31 cellular contexts compared by ENCODE assay signal in genomic region chr11:91731051-91731450, GRCh38.
"Had no signal": no experiment of that assay in that cellular context is flagged by ENCODE, and none has a peak within 500 bp of the region (broad histone marks: within the 10 kb centered on the region; RNA-seq: fewer than 3 reads in every experiment).

No MANE protein-coding gene starts in this region.

- H3K36me3 ChIP-seq: left lung, lower lobe of right lung, pancreas, prostate gland, thyroid gland, WERI-Rb-1 had no signal

- H3K27ac Mint-ChIP-seq: activated CD4-positive, alpha-beta memory T cell treated with anti-CD3 and anti-CD28 coated beads, Interleukin-2, amount 10 ng/mL, durations not matched to agents 7 days and 5 days; activated CD4-positive, alpha-beta T cell treated with anti-CD3 and anti-CD28 coated beads, Interleukin-2, amount 10 ng/mL, durations not matched to agents 7 days and 5 days; activated naive CD4-positive, alpha-beta T cell treated with anti-CD3 and anti-CD28 coated beads, Interleukin-2, amount 10 ng/mL, durations not matched to agents 7 days and 5 days; activated T-cell treated with anti-CD3 and anti-CD28 coated beads, Interleukin-2, amount 50 U/mL, for 24 hours; effector memory CD8-positive, alpha-beta T cell; immature natural killer cell; nephron; stimulated activated memory B cell treated with anti-CD40 and anti-IgM and Interleukin-4, amounts not matched to agents 10 μg/mL and 1 μg/mL and 100 μg/mL, for 72 hours; stimulated activated naive CD8-positive, alpha-beta T cell treated with anti-CD3 and anti-CD28 coated beads, Interleukin-15, amount 100 ng/mL, for 72 hours; T-helper 17 cell had no signal

- H3K4me1 ChIP-seq: left lung, lower lobe of right lung, pancreas, prostate gland, thyroid gland had no signal

- H3K27me3 Mint-ChIP-seq: activated CD4-positive, alpha-beta memory T cell treated with anti-CD3 and anti-CD28 coated beads, Interleukin-2, amount 10 ng/mL, durations not matched to agents 7 days and 5 days; activated CD4-positive, alpha-beta T cell treated with anti-CD3 and anti-CD28 coated beads, Interleukin-2, amount 10 ng/mL, durations not matched to agents 7 days and 5 days; activated naive CD4-positive, alpha-beta T cell treated with anti-CD3 and anti-CD28 coated beads, Interleukin-2, amount 10 ng/mL, durations not matched to agents 7 days and 5 days; activated T-cell treated with anti-CD3 and anti-CD28 coated beads, Interleukin-2, amount 50 U/mL, for 24 hours; effector memory CD8-positive, alpha-beta T cell; stimulated activated memory B cell treated with anti-CD40 and anti-IgM and Interleukin-4, amounts not matched to agents 10 μg/mL and 1 μg/mL and 100 μg/mL, for 72 hours; stimulated activated naive CD8-positive, alpha-beta T cell treated with anti-CD3 and anti-CD28 coated beads, Interleukin-15, amount 100 ng/mL, for 72 hours; T-helper 17 cell had no signal

- H3K36me3 Mint-ChIP-seq: activated naive CD4-positive, alpha-beta T cell treated with anti-CD3 and anti-CD28 coated beads, Interleukin-2, amount 10 ng/mL, durations not matched to agents 7 days and 5 days; immature natural killer cell; stimulated activated memory B cell treated with anti-CD40 and anti-IgM and Interleukin-4, amounts not matched to agents 10 μg/mL and 1 μg/mL and 100 μg/mL, for 72 hours had no signal

- ATAC-seq: effector memory CD8-positive, alpha-beta T cell; esophagus mucosa; left lung; lower lobe of right lung; pancreas; sciatic nerve; stimulated activated memory B cell treated with anti-CD40 and anti-IgM and Interleukin-4, amounts not matched to agents 10 μg/mL and 1 μg/mL and 100 μg/mL, for 72 hours; stimulated activated naive CD8-positive, alpha-beta T cell treated with anti-CD3 and anti-CD28 coated beads, Interleukin-15, amount 100 ng/mL, for 72 hours; T-helper 17 cell had no signal

- H3K4me3 Mint-ChIP-seq: activated CD4-positive, alpha-beta memory T cell treated with anti-CD3 and anti-CD28 coated beads, Interleukin-2, amount 10 ng/mL, durations not matched to agents 7 days and 5 days; activated CD4-positive, alpha-beta T cell treated with anti-CD3 and anti-CD28 coated beads, Interleukin-2, amount 10 ng/mL, durations not matched to agents 7 days and 5 days; activated naive CD4-positive, alpha-beta T cell treated with anti-CD3 and anti-CD28 coated beads, Interleukin-2, amount 10 ng/mL, durations not matched to agents 7 days and 5 days; activated T-cell treated with anti-CD3 and anti-CD28 coated beads, Interleukin-2, amount 50 U/mL, for 24 hours; effector memory CD8-positive, alpha-beta T cell; immature natural killer cell; nephron; stimulated activated memory B cell treated with anti-CD40 and anti-IgM and Interleukin-4, amounts not matched to agents 10 μg/mL and 1 μg/mL and 100 μg/mL, for 72 hours; stimulated activated naive CD8-positive, alpha-beta T cell treated with anti-CD3 and anti-CD28 coated beads, Interleukin-15, amount 100 ng/mL, for 72 hours; T-helper 17 cell had no signal

- H3K9me3 ChIP-seq: lower lobe of right lung, pancreas, prostate gland, thyroid gland had no signal

- DNase-seq: activated CD4-positive, alpha-beta memory T cell treated with anti-CD3 and anti-CD28 coated beads, Interleukin-2, amount 10 ng/mL, durations not matched to agents 7 days and 5 days; activated CD4-positive, alpha-beta T cell treated with anti-CD3 and anti-CD28 coated beads, Interleukin-2, amount 10 ng/mL, durations not matched to agents 7 days and 5 days; activated CD4-positive, CD25-positive, alpha-beta regulatory T cell treated with anti-CD3 and anti-CD28 coated beads, Interleukin-2, amount 50 U/mL, for 72 hours; activated CD8-positive, alpha-beta memory T cell treated with anti-CD3 and anti-CD28 coated beads, Interleukin-2, amount 50 U/mL, for 48 hours; activated gamma-delta T cell; activated naive CD4-positive, alpha-beta T cell treated with anti-CD3 and anti-CD28 coated beads, Interleukin-2, amount 10 ng/mL, durations not matched to agents 7 days and 5 days; activated T-cell treated with anti-CD3 and anti-CD28 coated beads, Interleukin-2, amount 50 U/mL, for 24 hours; amniotic stem cell; caudate nucleus; cortex of kidney; effector memory CD8-positive, alpha-beta T cell; foreskin fibroblast; head of caudate nucleus; hypothalamus; immature natural killer cell; left lung; lower lobe of right lung; pancreas; retina; stimulated activated CD4-positive, alpha-beta T cell treated with anti-CD3 and anti-CD28 coated beads, Interleukin-4, amount 100 ng/mL, for 24 hours; stimulated activated naive CD8-positive, alpha-beta T cell treated with anti-CD3 and anti-CD28 coated beads, Interleukin-15, amount 100 ng/mL, for 72 hours; T-helper 17 cell; T1000; thyroid gland; WERI-Rb-1 had no signal

- H3K27ac ChIP-seq: left lung, lower lobe of right lung, pancreas, prostate gland, skin epidermis, thyroid gland, WERI-Rb-1 had no signal

- H3K4me3 ChIP-seq: left lung, lower lobe of right lung, pancreas, prostate gland, skin epidermis, thyroid gland had no signal

- H3K4me1 Mint-ChIP-seq: activated CD4-positive, alpha-beta memory T cell treated with anti-CD3 and anti-CD28 coated beads, Interleukin-2, amount 10 ng/mL, durations not matched to agents 7 days and 5 days; activated CD4-positive, alpha-beta T cell treated with anti-CD3 and anti-CD28 coated beads, Interleukin-2, amount 10 ng/mL, durations not matched to agents 7 days and 5 days; activated naive CD4-positive, alpha-beta T cell treated with anti-CD3 and anti-CD28 coated beads, Interleukin-2, amount 10 ng/mL, durations not matched to agents 7 days and 5 days; immature natural killer cell; nephron; stimulated activated memory B cell treated with anti-CD40 and anti-IgM and Interleukin-4, amounts not matched to agents 10 μg/mL and 1 μg/mL and 100 μg/mL, for 72 hours; stimulated activated naive CD8-positive, alpha-beta T cell treated with anti-CD3 and anti-CD28 coated beads, Interleukin-15, amount 100 ng/mL, for 72 hours; T-helper 17 cell had no signal

- H3K27me3 ChIP-seq: left lung, pancreas, thyroid gland had no signal
